8 cellular contexts compared by ENCODE assay signal in the genomic region with DNA sequence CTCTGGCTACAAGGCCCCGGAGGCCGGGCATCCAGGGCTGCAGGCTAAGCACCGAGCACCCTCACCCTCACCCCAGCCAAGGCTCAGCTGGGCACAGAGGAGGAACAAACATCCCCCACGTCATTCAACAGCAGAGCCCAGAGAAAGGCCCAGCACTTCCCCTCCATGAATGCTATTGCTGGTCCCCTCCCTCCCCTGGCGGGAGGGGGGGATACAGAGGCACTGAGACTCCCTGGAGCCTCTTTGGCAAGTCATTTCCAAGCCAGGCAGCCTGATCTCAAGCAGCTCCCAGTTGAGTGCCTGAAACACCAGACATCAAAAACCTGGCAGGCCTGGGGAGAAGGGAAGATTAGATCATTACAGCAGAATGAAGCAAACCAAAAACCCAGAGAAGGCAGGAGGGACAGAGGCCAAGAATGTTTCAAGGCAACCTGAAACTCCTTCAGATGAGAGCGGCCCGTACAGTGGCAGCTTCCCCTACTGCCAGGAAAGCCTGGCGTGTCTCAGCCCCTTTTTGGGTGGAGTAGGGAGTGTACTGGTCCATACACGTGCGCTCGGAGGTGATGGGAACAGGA.
DNase-seq lines count a peak whose midpoint lies in the region; ATAC-seq and TF ChIP-seq lines count a peak whose summit lies in the region.

No MANE protein-coding gene starts in this region.

- peak overlapping the region; percentile 46 for H3K18ac ChIP-seq in mesendoderm (ENCODE audit: low read length)

- no CpG with 5 or more reads among the region's 11 CpGs for WGBS in mesendoderm (ENCODE audit: extremely low coverage, insufficient coverage, low lambda C conversion rate)

- H3K9me3 ChIP-seq in upper lobe of right lung = no peaks in the 10 kb centered on the region

- no peak overlapping the region for H4K8ac ChIP-seq in mesendoderm (ENCODE audit: low read depth, low read length)

- H3K4me3 ChIP-seq in choroid plexus epithelial cell (ENCODE audit: low read depth, low read length) (no peak overlapping the region), mesendoderm (ENCODE audit: low read length) (no peak overlapping the region), upper lobe of right lung (no peak overlapping the region)

- no peaks in the 10 kb centered on the region for H3K79me2 ChIP-seq in mesendoderm (ENCODE audit: control insufficient read depth, insufficient read depth, low read length)

- H3K56ac ChIP-seq in mesendoderm (ENCODE audit: low read length) = peak overlapping the region; percentile 89

- peak overlapping the region; percentile 8 for H3K4ac ChIP-seq in mesendoderm (ENCODE audit: low read depth, low read length)

- H3K36me3 ChIP-seq in mesendoderm (ENCODE audit: control insufficient read depth, insufficient read depth, low read length) (no peaks in the 10 kb centered on the region), upper lobe of right lung (no peaks in the 10 kb centered on the region)

- H2BK5ac ChIP-seq in mesendoderm (ENCODE audit: low read length) = peak overlapping the region; percentile 79

- H3K4me2 ChIP-seq in mesendoderm (ENCODE audit: low read length) = no peak overlapping the region

- H3K27ac ChIP-seq in mesendoderm (ENCODE audit: low read depth, low read length) (peak overlapping the region; percentile 82), upper lobe of right lung (peak overlapping the region; percentile 88)

- H2AK5ac ChIP-seq in mesendoderm (ENCODE audit: low read length) = peak overlapping the region; percentile 75

- H3K27me3 ChIP-seq in mesendoderm (ENCODE audit: insufficient read depth, low read length, poor library complexity) (no peaks in the 10 kb centered on the region), upper lobe of right lung (no peaks in the 10 kb centered on the region)

- peak overlapping the region; percentile 52 for H3K9ac ChIP-seq in mesendoderm (ENCODE audit: low read length)

- intact Hi-C loops in upper lobe of right lung (cut with DNase I) = loop anchor here (10.0 kb wide), 1 partner anchor 107 kb away; the partner anchor contains the start of gene IRF2BPL

- H3K79me1 ChIP-seq in mesendoderm (ENCODE audit: low read length) = no peaks in the 10 kb centered on the region

- ATAC-seq in upper lobe of right lung = peak; percentile 55
- no peak for ATAC-seq in HG02798 (IDR thresholded peaks at IDR 0.05; ENCODE audit: poor library complexity, unreplicated experiment)
- ATAC-seq in HG03457 (IDR thresholded peaks at IDR 0.05; ENCODE audit: unreplicated experiment) = no peak
- ATAC-seq in HG02973 (IDR thresholded peaks at IDR 0.05; ENCODE audit: unreplicated experiment) = no peak

- H2BK15ac ChIP-seq in mesendoderm (replicated peaks; ENCODE audit: low read depth) = no peak overlapping the region

- TF ChIP-seq CTCF in choroid plexus epithelial cell (conservative IDR thresholded peaks at IDR 0.05; ENCODE audit: low read depth, low read length) = no peak
- no peak for TF ChIP-seq CTCF in upper lobe of right lung (IDR thresholded peaks at IDR 0.05)

- no peak overlapping the region for H3K23ac ChIP-seq in mesendoderm (ENCODE audit: low read length)

- DNase-seq in ELF-1 (ENCODE audit: low read depth, low spot score) (peak; percentile 68), NCI-H2171 treated with DMSO at 0.1 percent for 48 hours (lab: John Stamatoyannopoulos, UW) (peak; percentile 90), choroid plexus epithelial cell (ENCODE audit: low read depth) (peak; percentile 84), mesendoderm (peak; percentile 91), upper lobe of right lung (peak; percentile 76)

- H4K5ac ChIP-seq in mesendoderm (ENCODE audit: low read length) = peak overlapping the region; percentile 27

- H2BK120ac ChIP-seq in mesendoderm (ENCODE audit: low read depth, low read length) = peak overlapping the region; percentile 40

- H3K4me1 ChIP-seq in mesendoderm (ENCODE audit: control insufficient read depth, low read depth, low read length) (peaks cover 25% of the 10 kb centered on the region), upper lobe of right lung (peaks cover 48% of the 10 kb centered on the region)
